3 cellular contexts compared by ENCODE assay signal in the genomic region with DNA sequence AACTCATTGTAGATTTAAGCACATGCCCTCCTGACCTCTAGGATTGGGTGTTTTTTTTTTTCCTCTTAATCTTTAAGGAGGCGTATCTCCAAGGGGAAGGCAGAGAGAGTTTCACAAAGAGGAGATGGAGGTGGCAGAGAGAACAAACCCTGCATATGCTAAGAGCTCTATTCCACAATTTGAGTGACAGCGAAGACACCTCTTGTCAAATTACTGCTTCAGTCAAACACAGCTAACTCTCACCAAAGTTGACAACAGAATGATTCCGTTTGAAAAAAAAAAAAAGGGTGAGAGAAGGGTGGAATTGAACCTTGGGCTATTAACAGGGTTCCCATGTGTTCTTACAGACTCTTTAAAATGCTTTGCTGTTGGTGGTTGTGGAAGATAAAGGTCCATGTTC.
"Had no signal": no experiment of that assay in that cellular context is flagged by ENCODE, and none has a peak within 500 bp of the region (broad histone marks: within the 10 kb centered on the region; RNA-seq: fewer than 3 reads in every experiment).

No MANE protein-coding gene starts in this region.

- DNase-seq: IMR-90 had no signal

- H3K27ac ChIP-seq: HL-60 had no signal

- H3K4me3 ChIP-seq: K562 had no signal
